ENCODE assay signal across 1 cellular context in the genomic region with DNA sequence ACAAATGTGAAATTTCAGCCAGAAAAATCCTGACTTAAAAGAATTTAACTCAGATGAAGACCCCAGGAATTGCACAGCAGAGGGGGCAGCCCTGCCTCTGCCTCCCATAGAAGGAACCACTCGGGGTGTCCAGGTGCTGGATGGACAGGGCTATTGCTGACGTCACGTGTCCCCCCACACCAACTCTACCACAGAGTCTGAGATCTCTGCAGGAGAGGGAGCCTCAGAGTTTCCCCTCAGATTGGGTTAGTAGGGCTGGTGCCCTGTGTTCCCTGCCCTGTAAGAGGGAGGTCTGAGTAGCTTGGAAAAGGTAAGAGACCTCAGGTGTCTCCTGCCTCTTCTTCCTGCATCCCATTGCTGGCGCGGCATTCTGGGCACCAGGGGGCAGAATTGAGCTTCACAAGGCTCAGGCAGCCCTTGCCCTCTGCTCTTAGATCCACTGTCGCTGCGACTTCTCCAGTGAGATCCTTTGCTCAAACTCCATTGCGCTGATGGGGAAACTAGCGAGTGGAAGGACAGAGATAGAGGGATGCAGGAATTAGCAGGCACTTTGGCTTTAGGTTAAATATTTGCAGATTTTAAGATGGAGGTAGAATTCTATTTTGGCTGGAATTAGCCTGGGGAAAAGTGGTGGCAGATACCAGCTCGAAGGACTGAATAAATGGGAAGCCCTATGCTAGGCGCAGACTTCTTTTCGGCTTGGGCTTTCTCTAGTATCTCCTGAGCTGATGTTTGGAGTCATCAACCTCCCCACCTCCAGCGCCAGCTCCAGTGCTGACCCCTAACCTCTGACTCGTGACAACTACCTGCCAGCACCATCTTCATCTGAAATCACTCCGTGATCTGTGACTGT.
TF ChIP-seq lines count a peak whose summit lies in the region.

No MANE protein-coding gene starts in this region.

TF ChIP-seq in K562, 482 proteins besides CTCF, POLR2A, EP300 and RAD21 (continued from another document and continues in another):
- TF ChIP-seq, protein P1, sequence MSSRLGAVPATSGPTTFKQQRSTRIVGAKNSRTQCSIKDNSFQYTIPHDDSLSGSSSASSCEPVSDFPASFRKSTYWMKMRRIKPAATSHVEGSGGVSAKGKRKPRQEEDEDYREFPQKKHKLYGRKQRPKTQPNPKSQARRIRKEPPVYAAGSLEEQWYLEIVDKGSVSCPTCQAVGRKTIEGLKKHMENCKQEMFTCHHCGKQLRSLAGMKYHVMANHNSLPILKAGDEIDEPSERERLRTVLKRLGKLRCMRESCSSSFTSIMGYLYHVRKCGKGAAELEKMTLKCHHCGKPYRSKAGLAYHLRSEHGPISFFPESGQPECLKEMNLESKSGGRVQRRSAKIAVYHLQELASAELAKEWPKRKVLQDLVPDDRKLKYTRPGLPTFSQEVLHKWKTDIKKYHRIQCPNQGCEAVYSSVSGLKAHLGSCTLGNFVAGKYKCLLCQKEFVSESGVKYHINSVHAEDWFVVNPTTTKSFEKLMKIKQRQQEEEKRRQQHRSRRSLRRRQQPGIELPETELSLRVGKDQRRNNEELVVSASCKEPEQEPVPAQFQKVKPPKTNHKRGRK (tag; IDR thresholded peaks at IDR 0.05): no peak
- TF ChIP-seq KAT7 (CRISPR knock-in tag; IDR thresholded peaks at IDR 0.05; ENCODE audit: borderline replicate concordance) (no peak), MYBL2 (IDR thresholded peaks at IDR 0.05; ENCODE audit: low read depth) (no peak), MYBL2 (CRISPR knock-in tag; IDR thresholded peaks at IDR 0.05; ENCODE audit: borderline replicate concordance) (no peak), SMAD2 (IDR thresholded peaks at IDR 0.05; ENCODE audit: low read depth, low read length) (no peak), CBFA2T3 (IDR thresholded peaks at IDR 0.05) (no peak), PHB2 (IDR thresholded peaks at IDR 0.05; ENCODE audit: low read depth) (no peak), ZNF696 (CRISPR knock-in tag; conservative IDR thresholded peaks at IDR 0.05) (no peak), HNRNPUL1 (IDR thresholded peaks at IDR 0.05; ENCODE audit: low read length) (no peak), SNRNP70 (optimal IDR thresholded peaks at IDR 0.05; ENCODE audit: low read depth, low read length) (no peak), U2AF2 (optimal IDR thresholded peaks at IDR 0.05; ENCODE audit: low read depth, low read length) (no peak), ZNF780A (CRISPR knock-in tag; IDR thresholded peaks at IDR 0.05) (no peak), ZNF347 (CRISPR knock-in tag; IDR thresholded peaks at IDR 0.05; ENCODE audit: low read depth) (no peak), ZNF444 (CRISPR knock-in tag; IDR thresholded peaks at IDR 0.05) (no peak)
- TF ChIP-seq, protein P2, sequence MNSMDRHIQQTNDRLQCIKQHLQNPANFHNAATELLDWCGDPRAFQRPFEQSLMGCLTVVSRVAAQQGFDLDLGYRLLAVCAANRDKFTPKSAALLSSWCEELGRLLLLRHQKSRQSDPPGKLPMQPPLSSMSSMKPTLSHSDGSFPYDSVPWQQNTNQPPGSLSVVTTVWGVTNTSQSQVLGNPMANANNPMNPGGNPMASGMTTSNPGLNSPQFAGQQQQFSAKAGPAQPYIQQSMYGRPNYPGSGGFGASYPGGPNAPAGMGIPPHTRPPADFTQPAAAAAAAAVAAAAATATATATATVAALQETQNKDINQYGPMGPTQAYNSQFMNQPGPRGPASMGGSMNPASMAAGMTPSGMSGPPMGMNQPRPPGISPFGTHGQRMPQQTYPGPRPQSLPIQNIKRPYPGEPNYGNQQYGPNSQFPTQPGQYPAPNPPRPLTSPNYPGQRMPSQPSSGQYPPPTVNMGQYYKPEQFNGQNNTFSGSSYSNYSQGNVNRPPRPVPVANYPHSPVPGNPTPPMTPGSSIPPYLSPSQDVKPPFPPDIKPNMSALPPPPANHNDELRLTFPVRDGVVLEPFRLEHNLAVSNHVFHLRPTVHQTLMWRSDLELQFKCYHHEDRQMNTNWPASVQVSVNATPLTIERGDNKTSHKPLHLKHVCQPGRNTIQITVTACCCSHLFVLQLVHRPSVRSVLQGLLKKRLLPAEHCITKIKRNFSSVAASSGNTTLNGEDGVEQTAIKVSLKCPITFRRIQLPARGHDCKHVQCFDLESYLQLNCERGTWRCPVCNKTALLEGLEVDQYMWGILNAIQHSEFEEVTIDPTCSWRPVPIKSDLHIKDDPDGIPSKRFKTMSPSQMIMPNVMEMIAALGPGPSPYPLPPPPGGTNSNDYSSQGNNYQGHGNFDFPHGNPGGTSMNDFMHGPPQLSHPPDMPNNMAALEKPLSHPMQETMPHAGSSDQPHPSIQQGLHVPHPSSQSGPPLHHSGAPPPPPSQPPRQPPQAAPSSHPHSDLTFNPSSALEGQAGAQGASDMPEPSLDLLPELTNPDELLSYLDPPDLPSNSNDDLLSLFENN (IDR thresholded peaks at IDR 0.05; ENCODE audit: low read depth in 2 of 2, low read length in 2 of 2): no peak
- TF ChIP-seq, protein P3, sequence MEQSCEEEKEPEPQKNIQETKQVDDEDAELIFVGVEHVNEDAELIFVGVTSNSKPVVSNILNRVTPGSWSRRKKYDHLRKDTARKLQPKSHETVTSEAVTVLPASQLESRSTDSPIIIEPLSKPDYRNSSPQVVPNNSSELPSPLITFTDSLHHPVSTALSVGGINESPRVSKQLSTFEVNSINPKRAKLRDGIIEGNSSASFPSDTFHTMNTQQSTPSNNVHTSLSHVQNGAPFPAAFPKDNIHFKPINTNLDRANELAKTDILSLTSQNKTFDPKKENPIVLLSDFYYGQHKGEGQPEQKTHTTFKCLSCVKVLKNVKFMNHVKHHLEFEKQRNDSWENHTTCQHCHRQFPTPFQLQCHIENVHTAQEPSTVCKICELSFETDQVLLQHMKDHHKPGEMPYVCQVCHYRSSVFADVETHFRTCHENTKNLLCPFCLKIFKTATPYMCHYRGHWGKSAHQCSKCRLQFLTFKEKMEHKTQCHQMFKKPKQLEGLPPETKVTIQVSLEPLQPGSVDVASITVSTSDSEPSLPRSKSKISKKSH (CRISPR knock-in tag; IDR thresholded peaks at IDR 0.05): no peak
- TF ChIP-seq, protein P4, sequence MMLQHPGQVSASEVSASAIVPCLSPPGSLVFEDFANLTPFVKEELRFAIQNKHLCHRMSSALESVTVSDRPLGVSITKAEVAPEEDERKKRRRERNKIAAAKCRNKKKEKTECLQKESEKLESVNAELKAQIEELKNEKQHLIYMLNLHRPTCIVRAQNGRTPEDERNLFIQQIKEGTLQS (IDR thresholded peaks at IDR 0.05): no peak
- TF ChIP-seq, protein P4 (CRISPR knock-in tag; conservative IDR thresholded peaks at IDR 0.05): no peak
- TF ChIP-seq, protein P5, sequence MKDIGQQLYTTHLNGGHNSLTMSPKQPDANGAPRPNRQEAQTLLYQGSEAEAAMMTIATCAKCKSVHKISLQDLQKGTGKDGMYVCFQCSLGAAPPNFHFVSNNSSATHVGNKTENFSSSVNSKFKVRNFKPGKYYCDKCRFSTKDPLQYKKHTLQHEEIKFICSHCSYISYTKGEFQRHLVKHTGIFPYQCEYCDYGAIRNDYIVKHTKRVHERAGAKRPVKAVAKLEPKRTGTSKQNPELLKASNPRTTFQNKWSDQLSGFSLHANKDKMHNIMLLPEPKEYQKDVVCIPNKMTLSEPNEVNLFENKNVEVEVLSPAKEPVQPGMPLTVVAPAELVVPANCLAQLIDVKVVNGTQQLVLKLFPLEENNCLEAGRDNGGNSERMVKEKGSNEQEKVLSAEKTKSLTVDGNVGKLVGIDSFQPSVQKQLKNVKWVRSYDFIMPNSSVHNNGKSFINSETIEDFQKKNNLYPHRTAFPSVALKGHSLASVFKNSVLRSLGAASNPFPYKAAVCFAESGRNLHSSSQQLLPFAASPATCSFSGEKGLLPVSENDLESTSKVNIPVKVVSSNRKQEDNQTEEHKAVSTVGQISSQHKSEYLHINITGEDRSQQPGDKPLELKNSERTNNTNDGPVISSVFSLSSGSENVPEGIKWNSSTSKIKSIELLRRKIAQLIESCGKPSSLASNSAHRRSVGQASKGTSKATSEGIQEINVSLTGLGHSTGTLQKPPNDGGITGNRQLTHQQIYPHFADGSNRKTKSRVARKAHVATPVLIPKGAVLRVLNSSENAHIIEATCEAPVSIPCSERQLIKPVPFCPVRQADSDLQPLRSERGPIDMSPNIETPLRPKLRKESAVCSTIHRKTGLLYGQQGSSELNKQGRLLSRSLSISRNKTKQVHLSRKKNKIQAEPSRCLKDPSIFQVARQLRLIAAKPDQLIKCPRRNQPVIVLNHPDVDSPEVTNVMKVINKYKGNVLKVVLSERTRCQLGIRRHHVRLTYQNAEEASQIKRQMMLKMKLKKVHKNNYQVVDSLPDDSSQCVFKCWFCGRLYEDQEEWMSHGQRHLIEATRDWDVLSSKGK (CRISPR knock-in tag; IDR thresholded peaks at IDR 0.05): no peak
- TF ChIP-seq, protein P6, sequence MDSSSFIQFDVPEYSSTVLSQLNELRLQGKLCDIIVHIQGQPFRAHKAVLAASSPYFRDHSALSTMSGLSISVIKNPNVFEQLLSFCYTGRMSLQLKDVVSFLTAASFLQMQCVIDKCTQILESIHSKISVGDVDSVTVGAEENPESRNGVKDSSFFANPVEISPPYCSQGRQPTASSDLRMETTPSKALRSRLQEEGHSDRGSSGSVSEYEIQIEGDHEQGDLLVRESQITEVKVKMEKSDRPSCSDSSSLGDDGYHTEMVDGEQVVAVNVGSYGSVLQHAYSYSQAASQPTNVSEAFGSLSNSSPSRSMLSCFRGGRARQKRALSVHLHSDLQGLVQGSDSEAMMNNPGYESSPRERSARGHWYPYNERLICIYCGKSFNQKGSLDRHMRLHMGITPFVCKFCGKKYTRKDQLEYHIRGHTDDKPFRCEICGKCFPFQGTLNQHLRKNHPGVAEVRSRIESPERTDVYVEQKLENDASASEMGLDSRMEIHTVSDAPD (CRISPR knock-in tag; IDR thresholded peaks at IDR 0.05): no peak
- TF ChIP-seq, protein P7, sequence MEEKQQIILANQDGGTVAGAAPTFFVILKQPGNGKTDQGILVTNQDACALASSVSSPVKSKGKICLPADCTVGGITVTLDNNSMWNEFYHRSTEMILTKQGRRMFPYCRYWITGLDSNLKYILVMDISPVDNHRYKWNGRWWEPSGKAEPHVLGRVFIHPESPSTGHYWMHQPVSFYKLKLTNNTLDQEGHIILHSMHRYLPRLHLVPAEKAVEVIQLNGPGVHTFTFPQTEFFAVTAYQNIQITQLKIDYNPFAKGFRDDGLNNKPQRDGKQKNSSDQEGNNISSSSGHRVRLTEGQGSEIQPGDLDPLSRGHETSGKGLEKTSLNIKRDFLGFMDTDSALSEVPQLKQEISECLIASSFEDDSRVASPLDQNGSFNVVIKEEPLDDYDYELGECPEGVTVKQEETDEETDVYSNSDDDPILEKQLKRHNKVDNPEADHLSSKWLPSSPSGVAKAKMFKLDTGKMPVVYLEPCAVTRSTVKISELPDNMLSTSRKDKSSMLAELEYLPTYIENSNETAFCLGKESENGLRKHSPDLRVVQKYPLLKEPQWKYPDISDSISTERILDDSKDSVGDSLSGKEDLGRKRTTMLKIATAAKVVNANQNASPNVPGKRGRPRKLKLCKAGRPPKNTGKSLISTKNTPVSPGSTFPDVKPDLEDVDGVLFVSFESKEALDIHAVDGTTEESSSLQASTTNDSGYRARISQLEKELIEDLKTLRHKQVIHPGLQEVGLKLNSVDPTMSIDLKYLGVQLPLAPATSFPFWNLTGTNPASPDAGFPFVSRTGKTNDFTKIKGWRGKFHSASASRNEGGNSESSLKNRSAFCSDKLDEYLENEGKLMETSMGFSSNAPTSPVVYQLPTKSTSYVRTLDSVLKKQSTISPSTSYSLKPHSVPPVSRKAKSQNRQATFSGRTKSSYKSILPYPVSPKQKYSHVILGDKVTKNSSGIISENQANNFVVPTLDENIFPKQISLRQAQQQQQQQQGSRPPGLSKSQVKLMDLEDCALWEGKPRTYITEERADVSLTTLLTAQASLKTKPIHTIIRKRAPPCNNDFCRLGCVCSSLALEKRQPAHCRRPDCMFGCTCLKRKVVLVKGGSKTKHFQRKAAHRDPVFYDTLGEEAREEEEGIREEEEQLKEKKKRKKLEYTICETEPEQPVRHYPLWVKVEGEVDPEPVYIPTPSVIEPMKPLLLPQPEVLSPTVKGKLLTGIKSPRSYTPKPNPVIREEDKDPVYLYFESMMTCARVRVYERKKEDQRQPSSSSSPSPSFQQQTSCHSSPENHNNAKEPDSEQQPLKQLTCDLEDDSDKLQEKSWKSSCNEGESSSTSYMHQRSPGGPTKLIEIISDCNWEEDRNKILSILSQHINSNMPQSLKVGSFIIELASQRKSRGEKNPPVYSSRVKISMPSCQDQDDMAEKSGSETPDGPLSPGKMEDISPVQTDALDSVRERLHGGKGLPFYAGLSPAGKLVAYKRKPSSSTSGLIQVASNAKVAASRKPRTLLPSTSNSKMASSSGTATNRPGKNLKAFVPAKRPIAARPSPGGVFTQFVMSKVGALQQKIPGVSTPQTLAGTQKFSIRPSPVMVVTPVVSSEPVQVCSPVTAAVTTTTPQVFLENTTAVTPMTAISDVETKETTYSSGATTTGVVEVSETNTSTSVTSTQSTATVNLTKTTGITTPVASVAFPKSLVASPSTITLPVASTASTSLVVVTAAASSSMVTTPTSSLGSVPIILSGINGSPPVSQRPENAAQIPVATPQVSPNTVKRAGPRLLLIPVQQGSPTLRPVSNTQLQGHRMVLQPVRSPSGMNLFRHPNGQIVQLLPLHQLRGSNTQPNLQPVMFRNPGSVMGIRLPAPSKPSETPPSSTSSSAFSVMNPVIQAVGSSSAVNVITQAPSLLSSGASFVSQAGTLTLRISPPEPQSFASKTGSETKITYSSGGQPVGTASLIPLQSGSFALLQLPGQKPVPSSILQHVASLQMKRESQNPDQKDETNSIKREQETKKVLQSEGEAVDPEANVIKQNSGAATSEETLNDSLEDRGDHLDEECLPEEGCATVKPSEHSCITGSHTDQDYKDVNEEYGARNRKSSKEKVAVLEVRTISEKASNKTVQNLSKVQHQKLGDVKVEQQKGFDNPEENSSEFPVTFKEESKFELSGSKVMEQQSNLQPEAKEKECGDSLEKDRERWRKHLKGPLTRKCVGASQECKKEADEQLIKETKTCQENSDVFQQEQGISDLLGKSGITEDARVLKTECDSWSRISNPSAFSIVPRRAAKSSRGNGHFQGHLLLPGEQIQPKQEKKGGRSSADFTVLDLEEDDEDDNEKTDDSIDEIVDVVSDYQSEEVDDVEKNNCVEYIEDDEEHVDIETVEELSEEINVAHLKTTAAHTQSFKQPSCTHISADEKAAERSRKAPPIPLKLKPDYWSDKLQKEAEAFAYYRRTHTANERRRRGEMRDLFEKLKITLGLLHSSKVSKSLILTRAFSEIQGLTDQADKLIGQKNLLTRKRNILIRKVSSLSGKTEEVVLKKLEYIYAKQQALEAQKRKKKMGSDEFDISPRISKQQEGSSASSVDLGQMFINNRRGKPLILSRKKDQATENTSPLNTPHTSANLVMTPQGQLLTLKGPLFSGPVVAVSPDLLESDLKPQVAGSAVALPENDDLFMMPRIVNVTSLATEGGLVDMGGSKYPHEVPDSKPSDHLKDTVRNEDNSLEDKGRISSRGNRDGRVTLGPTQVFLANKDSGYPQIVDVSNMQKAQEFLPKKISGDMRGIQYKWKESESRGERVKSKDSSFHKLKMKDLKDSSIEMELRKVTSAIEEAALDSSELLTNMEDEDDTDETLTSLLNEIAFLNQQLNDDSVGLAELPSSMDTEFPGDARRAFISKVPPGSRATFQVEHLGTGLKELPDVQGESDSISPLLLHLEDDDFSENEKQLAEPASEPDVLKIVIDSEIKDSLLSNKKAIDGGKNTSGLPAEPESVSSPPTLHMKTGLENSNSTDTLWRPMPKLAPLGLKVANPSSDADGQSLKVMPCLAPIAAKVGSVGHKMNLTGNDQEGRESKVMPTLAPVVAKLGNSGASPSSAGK (IDR thresholded peaks at IDR 0.05): no peak
